8 cellular contexts compared by ENCODE assay signal in the genomic region with DNA sequence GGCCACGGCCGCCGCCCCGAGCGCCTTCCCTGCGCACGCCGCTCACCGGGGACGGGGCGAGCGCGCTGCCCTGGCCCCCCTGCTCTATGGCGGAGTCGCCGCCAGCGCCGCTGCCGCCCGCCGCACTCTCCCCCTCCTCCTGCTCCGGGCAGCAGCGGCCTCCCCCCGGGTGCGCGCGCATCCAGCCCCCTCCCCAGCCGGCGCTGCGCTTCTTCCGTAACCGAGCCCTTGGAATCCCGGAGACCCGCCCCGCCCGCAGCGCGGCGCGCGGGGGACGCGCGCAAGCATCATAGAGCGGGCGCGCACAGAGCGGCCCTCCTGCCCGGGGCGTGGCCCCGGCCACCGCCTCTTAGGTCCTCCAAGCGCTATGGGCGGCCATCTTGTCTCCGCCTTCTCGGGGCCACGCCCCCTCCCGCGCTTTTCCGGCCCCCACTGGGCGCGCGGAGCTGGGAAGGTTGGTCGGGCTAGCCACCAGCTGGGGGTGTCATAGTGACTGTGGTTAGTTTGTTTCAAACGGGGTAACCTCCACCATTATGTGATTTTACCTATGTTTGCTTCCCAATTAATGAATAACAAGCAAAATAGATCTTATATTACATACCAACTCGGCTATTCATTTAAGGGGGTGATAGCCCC. TPM values are rescaled to one million over a fixed set of nuclear protein-coding genes. Genes with fewer than 3 reads are reported as not detected.
DNase-seq lines count a peak whose midpoint lies in the region; ATAC-seq, FAIRE-seq and TF ChIP-seq lines count a peak whose summit lies in the region.

TSS of gene MBD2 (minus strand) at position 291 of the 636 bp plus-strand sequence. CDS start at position 181, 110 bp downstream.

- H3K9me3 ChIP-seq in SU-DHL-6 (ENCODE audit: insufficient read depth, low read length) (no peaks in the 10 kb centered on the region), pancreas (no peaks in the 10 kb centered on the region), tibial artery (no peaks in the 10 kb centered on the region)

- H3K9me2 ChIP-seq in SU-DHL-6 (replicated peaks; ENCODE audit: insufficient read depth, low read length): no peaks in the 10 kb centered on the region

- intact Hi-C loops in Right ventricle myocardium inferior (cut with DNase I) (loop anchor here (1.0 to 5.0 kb wide), 2 partner anchors 45 to 57 kb away; partner anchors contain the start of gene POLI), pancreas (cut with DNase I) (loop anchor here in 1 of 3 donors (10.0 kb wide), 2 partner anchors 50 to 300 kb away; no protein-coding TSS in a partner anchor), tibial artery (cut with DNase I; ENCODE audit: low total_unique reads) (loop anchor here (5.0 kb wide), 1 partner anchor 43 kb away; the partner anchor contains the start of gene POLI)

- H3F3A ChIP-seq in SU-DHL-6 (ENCODE audit: insufficient read depth): peaks cover 43% of the 10 kb centered on the region

- H3K4me2 ChIP-seq in SU-DHL-6 (ENCODE audit: low read depth, low read length, poor library complexity, severe bottlenecking): peak within 1 kb of the TSS; percentile 86

- H3K27me3 ChIP-seq in SU-DHL-6 (ENCODE audit: low read length) (no peaks in the 10 kb centered on the region), pancreas (no peaks in the 10 kb centered on the region), tibial artery (no peaks in the 10 kb centered on the region)

- WGBS in pancreas, 2 donors: 1% methylated on average over 40 to 66 of the region's 66 CpGs

- H3K36me3 ChIP-seq in SU-DHL-6 (ENCODE audit: low read length) (no peaks in the 10 kb centered on the region; the same call in 1 of the 2 replicates), pancreas (no peaks in the 10 kb centered on the region), tibial artery (no peaks in the 10 kb centered on the region)

- H3K27ac ChIP-seq in SU-DHL-6 (ENCODE audit: low read depth, low read length) (peak within 1 kb of the TSS; percentile 93), pancreas (peak within 1 kb of the TSS; percentile 39 to 89 (median 66)), tibial artery (peak within 1 kb of the TSS; percentile 74 to 78)

- peaks cover 44% of the 10 kb centered on the region for H3K79me2 ChIP-seq in SU-DHL-6 (ENCODE audit: insufficient read depth, low read length)

- FAIRE-seq in pancreas (lab: Jason Lieb, UNC): no peak

- ATAC-seq in HG02678 (IDR thresholded peaks at IDR 0.05; ENCODE audit: unreplicated experiment) (peak; percentile 91), Right ventricle myocardium inferior (peak; percentile 100), pancreas (peak; percentile 97 to 99 (median 98))

- H3K4me1 ChIP-seq in pancreas: peaks cover 12 to 29% (median 19%) of the 10 kb centered on the region in 3 donors
- peaks cover 0 to 31% (median 18%) of the 10 kb centered on the region in 4 donors for H3K4me1 ChIP-seq in tibial artery

- H3K9ac ChIP-seq in SU-DHL-6 (ENCODE audit: low read length): peak within 1 kb of the TSS; percentile 70

- peak; percentile 98 for DNase-seq in GM12865 (ENCODE audit: low read depth)
- DNase-seq in NCI-H128 (lab: John Stamatoyannopoulos, UW; ENCODE audit: unreplicated experiment): peak; percentile 98
- DNase-seq in activated naive CD8-positive, alpha-beta T cell treated with anti-CD3 and anti-CD28 coated beads, Interleukin-2, amount 50 U/mL, for 16 hours (ENCODE audit: low read depth, low spot score): peak; percentile 73
- peak; percentile 98 for DNase-seq in Right ventricle myocardium inferior (ENCODE audit: missing footprints)
- DNase-seq in pancreas: peak; percentile 94 to 96 (median 96)
- DNase-seq in tibial artery: peak; percentile 91 to 96

- H3K4me3 ChIP-seq in GM12865 (ENCODE audit: low read depth, low read length) (peak within 1 kb of the TSS; percentile 67), SU-DHL-6 (ENCODE audit: insufficient read depth, low read length, poor library complexity, severe bottlenecking) (peak within 1 kb of the TSS; percentile 59), pancreas (peak within 1 kb of the TSS; percentile 46 to 64 (median 55)), tibial artery (peak within 1 kb of the TSS; percentile 60 to 72)

- peak within 1 kb of the TSS; percentile 78 for H2AFZ ChIP-seq in SU-DHL-6 (ENCODE audit: low read depth, low read length, severe bottlenecking)

- TF ChIP-seq CTCF in GM12865 (IDR thresholded peaks at IDR 0.05; ENCODE audit: insufficient read depth, low read depth, low read length, missing control alignments) (no peak), SU-DHL-6 (IDR thresholded peaks at IDR 0.05; ENCODE audit: insufficient read depth, low read length, poor library complexity, severe bottlenecking) (peak; percentile 14), pancreas (IDR thresholded peaks at IDR 0.05) (no peak), tibial artery (IDR thresholded peaks at IDR 0.05) (no peak)

- H4K20me1 ChIP-seq in SU-DHL-6 (ENCODE audit: low read depth, low read length): 0 out of 2 replicates have a peak, but pooled peaks cover 4% of the 10 kb centered on the region

RNA-seq across cellular contexts. Expression of gene MBD2, which starts in this region (rescaled TPM):
- total RNA-seq in Right ventricle myocardium inferior (45.1 TPM), pancreas (10 to 100 TPM; 44.0 to 60.5 (median 51.4) TPM)
- 10 to 100 TPM; 15.7 to 20.9 TPM for polyA plus RNA-seq in pancreas

Comparison
In these comparisons a context has a peak if more than half of its experiments do, and no peak if none do; other contexts are left out.
1. Peak in every context shown above with its lines: DNase-seq, ATAC-seq, H3K4me3 ChIP-seq and H3K27ac ChIP-seq.